ENCODE assay signal across 9 cellular contexts in the genomic region with DNA sequence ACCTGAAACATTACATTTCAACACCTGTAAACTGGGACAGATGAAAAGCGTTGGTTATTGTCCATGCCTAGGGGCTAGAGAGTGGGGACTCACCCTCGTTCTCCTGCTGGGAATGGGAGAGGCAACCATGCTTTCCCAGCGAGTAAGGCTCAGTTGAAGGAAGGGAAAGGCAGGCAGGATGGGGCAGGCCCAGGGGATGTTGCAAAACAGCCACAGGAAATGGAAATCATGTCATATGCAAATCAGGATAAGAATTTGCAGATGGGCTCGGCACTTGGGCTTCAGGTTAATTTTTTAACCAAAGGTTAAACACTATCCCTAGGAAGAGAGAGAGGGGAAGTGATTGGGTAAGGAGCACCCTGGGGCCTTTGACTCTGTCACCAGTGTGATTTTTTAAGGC. TPM values are rescaled to one million over a fixed set of nuclear protein-coding genes. Genes with fewer than 3 reads are reported as not detected.
A peak's percentile ranks its signal among the peaks of the same experiment; 100 is the strongest.
DNase-seq lines count a peak whose midpoint lies in the region; ATAC-seq and TF ChIP-seq lines count a peak whose summit lies in the region.
"Had no signal": no experiment of that assay in that cellular context is flagged by ENCODE, and none has a peak within 500 bp of the region (broad histone marks: within the 10 kb centered on the region; RNA-seq: fewer than 3 reads in every experiment).

No MANE protein-coding gene starts in this region.

- TF ChIP-seq CTCF in RWPE1 (conservative IDR thresholded peaks at IDR 0.05; ENCODE audit: low read depth) (no peak), mucosa of descending colon (IDR thresholded peaks at IDR 0.05) (no peak)

- intact Hi-C loops in mucosa of descending colon (cut with DNase I, micrococcal nuclease), result no loop called here

- H3K4me3 ChIP-seq in mucosa of descending colon, result no peak overlapping the region

- peak overlapping the region; percentile 88 for H3K27ac ChIP-seq in RWPE1

- ATAC-seq in GM18858 (IDR thresholded peaks at IDR 0.05; ENCODE audit: unreplicated experiment) (peak; percentile 57), HG02678 (IDR thresholded peaks at IDR 0.05; ENCODE audit: unreplicated experiment) (peak; percentile 66), mucosa of descending colon (peak; percentile 88), GM19463 (IDR thresholded peaks at IDR 0.05; ENCODE audit: unreplicated experiment) (no peak), HG03521 (IDR thresholded peaks at IDR 0.05; ENCODE audit: unreplicated experiment) (no peak)

- POLR2A ChIA-PET in RWPE1 (lab: Yijun Ruan, JAX; ENCODE audit: low non-redundant PET), result no interaction called here

- no peaks in the 10 kb centered on the region for H3K9me3 ChIP-seq in mucosa of descending colon

- DNase-seq in RWPE1 (ENCODE audit: low spot score) (peak; percentile 87), mucosa of descending colon (no peak), NCI-H2196 treated with DMSO at 0.1 percent for 48 hours (lab: John Stamatoyannopoulos, UW; ENCODE audit: unreplicated experiment) (no peak), NCI-H2029 treated with DMSO at 0.1 percent for 48 hours (lab: John Stamatoyannopoulos, UW) (no peak)

- CTCF ChIA-PET in RWPE1 (lab: Yijun Ruan, JAX), result no interaction called here

- peaks cover 7% of the 10 kb centered on the region for H3K4me1 ChIP-seq in mucosa of descending colon (ENCODE audit: low read depth)

- no peaks in the 10 kb centered on the region for H3K36me3 ChIP-seq in mucosa of descending colon (ENCODE audit: low read depth)

RNA-seq across cellular contexts. Expression of gene PLA2G4E, which starts 14.5 kb away (rescaled TPM):
- under 1 TPM; 0.06 to 0.27 (median 0.09) TPM for total RNA-seq in mucosa of descending colon
- total RNA-seq: RPMI7951 had no signal

RNA-seq across cellular contexts. Expression of gene PLA2G4D, which starts 59.0 kb away (rescaled TPM):
- under 1 TPM; 0.35 to 0.51 (median 0.49) TPM for total RNA-seq in mucosa of descending colon
- total RNA-seq: RPMI7951 had no signal

Comparison
In these comparisons a context has a peak if more than half of its experiments do, and no peak if none do; other contexts are left out.
1. ATAC-seq: peak in GM18858 (single experiment), HG02678 (single experiment) and mucosa of descending colon (single experiment); none in GM19463 (single experiment) and HG03521 (single experiment).